7 cellular contexts compared by ENCODE assay signal in the genomic region with DNA sequence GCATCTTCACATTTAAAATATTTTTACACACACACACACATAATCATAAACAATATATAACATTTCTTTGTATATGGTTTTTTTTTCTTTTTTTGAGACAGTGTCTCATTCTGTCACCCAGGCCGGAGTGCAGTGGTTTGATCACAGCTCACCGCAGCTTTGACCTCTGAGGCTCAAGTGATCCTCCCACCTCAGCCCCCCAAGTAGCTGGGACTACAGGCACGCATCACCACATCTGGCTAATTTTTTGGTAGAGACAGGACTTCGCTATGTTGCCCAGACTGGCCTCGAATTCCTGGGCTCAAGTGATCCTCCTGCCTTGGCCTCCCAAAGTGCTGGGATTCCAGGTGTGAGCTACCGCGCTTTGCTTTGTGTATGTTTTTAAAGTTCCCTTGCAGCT.
DNase-seq lines count a peak whose midpoint lies in the region; ATAC-seq and TF ChIP-seq lines count a peak whose summit lies in the region.
"Not testable (repeated sequence)": the region's sequence is repeated elsewhere in the genome, so short reads cannot be mapped to it uniquely, and the experiment has no call there.

No MANE protein-coding gene starts in this region.

- H2BK5ac ChIP-seq in H9 (ENCODE audit: insufficient read length, low read length), result not testable (repeated sequence)

- H4K91ac ChIP-seq in H9 (ENCODE audit: insufficient read length, low read depth, low read length), result not testable (repeated sequence)

- TF ChIP-seq CTCF in H9 (conservative IDR thresholded peaks at IDR 0.05); RWPE2 (IDR thresholded peaks at IDR 0.05; ENCODE audit: poor library complexity, severe bottlenecking); brain (conservative IDR thresholded peaks at IDR 0.05); esophagus squamous epithelium (IDR thresholded peaks at IDR 0.05): not testable (repeated sequence)

- H3K9me3 Mint-ChIP-seq in H9; activated T-cell treated with anti-CD3 and anti-CD28 coated beads, Interleukin-2, amount 50 U/mL, for 24 hours; brain; natural killer cell treated with Interleukin-12 subunit alpha and Interleukin-12 subunit beta and Interleukin-15 and Interleukin-18, amount 100 ng/mL, for 72 hours; stimulated activated naive B cell treated with anti-CD40 and anti-IgM and Interleukin-4, amounts not matched to agents 10 μg/mL and 1 μg/mL and 100 μg/mL, for 72 hours: not testable (repeated sequence)

- ATAC-seq in RWPE2 (ENCODE audit: low read depth); natural killer cell treated with Interleukin-12 subunit alpha and Interleukin-12 subunit beta and Interleukin-15 and Interleukin-18, amount 100 ng/mL, for 72 hours; stimulated activated naive B cell treated with anti-CD40 and anti-IgM and Interleukin-4, amounts not matched to agents 10 μg/mL and 1 μg/mL and 100 μg/mL, for 72 hours (replicated peaks): not testable (repeated sequence)

- H3K27ac ChIP-seq in H9 (ENCODE audit: insufficient read length, low read depth, low read length), result not testable (repeated sequence)
- H3K27ac ChIP-seq in RWPE2 (ENCODE audit: poor library complexity, severe bottlenecking) (peak overlapping the region; percentile 98), esophagus squamous epithelium (peak overlapping the region; percentile 79 to 96 (median 95))

- H3K4me1 Mint-ChIP-seq in H9 (peaks cover 16 to 25% of the 10 kb centered on the region in 2 experiments), brain (peaks cover 83% of the 10 kb centered on the region)
- peaks cover 67% of the 10 kb centered on the region for H3K4me1 Mint-ChIP-seq in activated T-cell treated with anti-CD3 and anti-CD28 coated beads, Interleukin-2, amount 50 U/mL, for 24 hours (ENCODE audit: low read depth)
- H3K4me1 Mint-ChIP-seq in natural killer cell treated with Interleukin-12 subunit alpha and Interleukin-12 subunit beta and Interleukin-15 and Interleukin-18, amount 100 ng/mL, for 72 hours (ENCODE audit: low read depth in 2 of 2), result peaks cover 72 to 80% of the 10 kb centered on the region in 2 donors
- H3K4me1 Mint-ChIP-seq in stimulated activated naive B cell treated with anti-CD40 and anti-IgM and Interleukin-4, amounts not matched to agents 10 μg/mL and 1 μg/mL and 100 μg/mL, for 72 hours, result peaks cover 31 to 54% of the 10 kb centered on the region in 2 donors

- intact Hi-C loops in esophagus squamous epithelium (cut with DNase I), result not testable (repeated sequence)

- not testable (repeated sequence) for TF ChIP-seq POLR2A in esophagus squamous epithelium (IDR thresholded peaks at IDR 0.05)

- peak overlapping the region in 2 of 3 experiments; percentile 8 to 32; a peak in 3 of 7 replicates for H3K27ac Mint-ChIP-seq in H9
- H3K27ac Mint-ChIP-seq in activated T-cell treated with anti-CD3 and anti-CD28 coated beads, Interleukin-2, amount 50 U/mL, for 24 hours, result peak overlapping the region; percentile 26
- peak overlapping the region in 3 of 5 experiments; percentile 15 to 97 (median 20) for H3K27ac Mint-ChIP-seq in brain
- peak overlapping the region; percentile 91 to 92 for H3K27ac Mint-ChIP-seq in natural killer cell treated with Interleukin-12 subunit alpha and Interleukin-12 subunit beta and Interleukin-15 and Interleukin-18, amount 100 ng/mL, for 72 hours
- peak overlapping the region; percentile 76 for H3K27ac Mint-ChIP-seq in stimulated activated naive B cell treated with anti-CD40 and anti-IgM and Interleukin-4, amounts not matched to agents 10 μg/mL and 1 μg/mL and 100 μg/mL, for 72 hours

- H3K9me3 ChIP-seq in H9 (ENCODE audit: control insufficient read depth, low read depth, low read length); RWPE2 (ENCODE audit: severe bottlenecking); esophagus squamous epithelium: not testable (repeated sequence)

- not testable (repeated sequence) for H3K23me2 ChIP-seq in H9 (ENCODE audit: insufficient read length, low read depth, low read length, poor library complexity, severe bottlenecking)

- not testable (repeated sequence) for H4K8ac ChIP-seq in H9 (replicated peaks; ENCODE audit: insufficient read length, low read depth, low read length)

- H3K79me1 ChIP-seq in H9 (ENCODE audit: insufficient read depth, low read depth, low read length, poor library complexity, severe bottlenecking), result peaks cover 17% of the 10 kb centered on the region

- not testable (repeated sequence) for H2AK5ac ChIP-seq in H9 (ENCODE audit: insufficient read length, low read length)

- H3K36me3 Mint-ChIP-seq in H9 (ENCODE audit: insufficient read depth in 1 of 3, low read depth in 3 of 3) (peaks cover 6 to 15% (median 12%) of the 10 kb centered on the region in 3 experiments), brain (peaks cover 41% of the 10 kb centered on the region)
- not testable (repeated sequence) for H3K36me3 Mint-ChIP-seq in activated T-cell treated with anti-CD3 and anti-CD28 coated beads, Interleukin-2, amount 50 U/mL, for 24 hours (ENCODE audit: low read depth); natural killer cell treated with Interleukin-12 subunit alpha and Interleukin-12 subunit beta and Interleukin-15 and Interleukin-18, amount 100 ng/mL, for 72 hours
- H3K36me3 Mint-ChIP-seq in stimulated activated naive B cell treated with anti-CD40 and anti-IgM and Interleukin-4, amounts not matched to agents 10 μg/mL and 1 μg/mL and 100 μg/mL, for 72 hours, result peaks cover 12 to 27% of the 10 kb centered on the region in 2 donors

- H3K4me1 ChIP-seq in H9 (ENCODE audit: insufficient read depth, low read length), result not testable (repeated sequence)
- peaks cover 70% of the 10 kb centered on the region for H3K4me1 ChIP-seq in RWPE2 (ENCODE audit: insufficient read depth, poor library complexity, severe bottlenecking)
- peaks cover 26 to 97% (median 54%) of the 10 kb centered on the region in 3 donors for H3K4me1 ChIP-seq in esophagus squamous epithelium

- H3K18ac ChIP-seq in H9 (ENCODE audit: insufficient read length, low read depth, low read length), result not testable (repeated sequence)

- H2AFZ ChIP-seq in H9 (ENCODE audit: low read length), result not testable (repeated sequence)

- not testable (repeated sequence) for H2BK15ac ChIP-seq in H9 (ENCODE audit: low read depth, low read length)

- not testable (repeated sequence) for H4K20me1 ChIP-seq in H9 (ENCODE audit: control insufficient read depth, insufficient read depth, insufficient read length)

- not testable (repeated sequence) for H3K14ac ChIP-seq in H9 (ENCODE audit: insufficient read depth, low read length)

- H3K9ac ChIP-seq in H9 (ENCODE audit: extremely low read depth, insufficient read length, low read length), result not testable (repeated sequence)

- not testable (repeated sequence) for H2BK120ac ChIP-seq in H9 (ENCODE audit: low read depth, low read length, poor library complexity, severe bottlenecking)

- H3K4ac ChIP-seq in H9 (ENCODE audit: low read depth, low read length), result not testable (repeated sequence)

- DNase-seq in H9; RWPE2 (ENCODE audit: low spot score); activated T-cell treated with anti-CD3 and anti-CD28 coated beads, Interleukin-2, amount 50 U/mL, for 24 hours; esophagus squamous epithelium (lab: John Stamatoyannopoulos, UW); natural killer cell treated with Interleukin-12 subunit alpha and Interleukin-12 subunit beta and Interleukin-15 and Interleukin-18, amount 100 ng/mL, for 72 hours (ENCODE audit: low spot score); stimulated activated naive B cell treated with anti-CD40 and anti-IgM and Interleukin-4, amounts not matched to agents 10 μg/mL and 1 μg/mL and 100 μg/mL, for 72 hours: not testable (repeated sequence)

- not testable (repeated sequence) for H2BK20ac ChIP-seq in H9 (ENCODE audit: low read depth, low read length, poor library complexity, severe bottlenecking)

- not testable (repeated sequence) for H3K56ac ChIP-seq in H9 (ENCODE audit: insufficient read length, low read depth, low read length)

- not testable (repeated sequence) for H2BK12ac ChIP-seq in H9 (ENCODE audit: insufficient read length, low read depth, low read length)

- H3K79me2 ChIP-seq in H9 (ENCODE audit: insufficient read depth, low read length), result not testable (repeated sequence)

- H3K27me3 ChIP-seq in H9 (ENCODE audit: insufficient read depth, low read length); RWPE2 (ENCODE audit: insufficient read depth, poor library complexity, severe bottlenecking); esophagus squamous epithelium: not testable (repeated sequence)

- H3K4me2 ChIP-seq in H9 (ENCODE audit: insufficient read depth, insufficient read length, low read length), result not testable (repeated sequence)

- H3K4me3 Mint-ChIP-seq in H9; activated T-cell treated with anti-CD3 and anti-CD28 coated beads, Interleukin-2, amount 50 U/mL, for 24 hours; brain; stimulated activated naive B cell treated with anti-CD40 and anti-IgM and Interleukin-4, amounts not matched to agents 10 μg/mL and 1 μg/mL and 100 μg/mL, for 72 hours: not testable (repeated sequence)
- peak overlapping the region; percentile 59 for H3K4me3 Mint-ChIP-seq in natural killer cell treated with Interleukin-12 subunit alpha and Interleukin-12 subunit beta and Interleukin-15 and Interleukin-18, amount 100 ng/mL, for 72 hours

- not testable (repeated sequence) for H3K23ac ChIP-seq in H9 (ENCODE audit: insufficient read length, low read depth, low read length)

- not testable (repeated sequence) for H3T11ph ChIP-seq in H9 (ENCODE audit: low read length)

- WGBS in H9 (ENCODE audit: extremely low coverage, insufficient read length, low lambda C conversion rate), result no CpG with 5 or more reads among the region's 7 CpGs
- WGBS in esophagus squamous epithelium, 2 donors, result 95% methylated on average over 7 of the region's 7 CpGs

- not testable (repeated sequence) for H3K27me3 Mint-ChIP-seq in H9 (ENCODE audit: low read depth); activated T-cell treated with anti-CD3 and anti-CD28 coated beads, Interleukin-2, amount 50 U/mL, for 24 hours; brain; natural killer cell treated with Interleukin-12 subunit alpha and Interleukin-12 subunit beta and Interleukin-15 and Interleukin-18, amount 100 ng/mL, for 72 hours; stimulated activated naive B cell treated with anti-CD40 and anti-IgM and Interleukin-4, amounts not matched to agents 10 μg/mL and 1 μg/mL and 100 μg/mL, for 72 hours

- not testable (repeated sequence) for H4K5ac ChIP-seq in H9 (ENCODE audit: insufficient read length, low read depth, low read length)

- H3K36me3 ChIP-seq in RWPE2 (ENCODE audit: low read depth), result peaks cover 26% of the 10 kb centered on the region
- H3K36me3 ChIP-seq in esophagus squamous epithelium, result not testable (repeated sequence)

- H3K4me3 ChIP-seq in RWPE2 (ENCODE audit: severe bottlenecking); esophagus squamous epithelium: not testable (repeated sequence)

Comparison
In these comparisons a context has a peak if more than half of its experiments do, and no peak if none do; other contexts are left out.
1. H3K27ac Mint-ChIP-seq: peak in every context shown above with its lines; median percentile 92 in natural killer cell treated with Interleukin-12 subunit alpha and Interleukin-12 subunit beta and Interleukin-15 and Interleukin-18, amount 100 ng/mL, for 72 hours; 76 in stimulated activated naive B cell treated with anti-CD40 and anti-IgM and Interleukin-4, amounts not matched to agents 10 μg/mL and 1 μg/mL and 100 μg/mL, for 72 hours; 26 in activated T-cell treated with anti-CD3 and anti-CD28 coated beads, Interleukin-2, amount 50 U/mL, for 24 hours; 20 in H9; 20 in brain.